ENCODE assay signal across 1 cellular context in genomic region chr4:169723207-169723606, GRCh38.
TF ChIP-seq lines count a peak whose summit lies in the region.

No MANE protein-coding gene starts in this region.

TF ChIP-seq in H1, 55 proteins besides CTCF, POLR2A, EP300 and RAD21 (continued from another document):
- TF ChIP-seq CHD7 (IDR thresholded peaks at IDR 0.05; ENCODE audit: insufficient replicate concordance, low read length) = no peak
TF ChIP-seq in H1: peak in this region for 0.
